8 cellular contexts compared by ENCODE assay signal in genomic region chr16:89922884-89923639, GRCh38. TPM values are rescaled to one million over a fixed set of nuclear protein-coding genes. Genes with fewer than 3 reads are reported as not detected.
DNase-seq lines count a peak whose midpoint lies in the region; ATAC-seq, FAIRE-seq and TF ChIP-seq lines count a peak whose summit lies in the region.

TSS of gene TUBB3 (plus strand) at chr16:89923342. CDS start at chr16:89923402, 60 bp downstream.

- no peaks in the 10 kb centered on the region for H3K36me3 ChIP-seq in HAP-1 (replicated peaks)
- H3K36me3 ChIP-seq in gastroesophageal sphincter = no peaks in the 10 kb centered on the region

- no peak for FAIRE-seq in D721Med (lab: Jason Lieb, UNC)

- no peak for TF ChIP-seq CTCF in D721Med (IDR thresholded peaks at IDR 0.05; ENCODE audit: insufficient read depth, missing control alignments)
- no peak for TF ChIP-seq CTCF in gastroesophageal sphincter (IDR thresholded peaks at IDR 0.05)
- no peak for TF ChIP-seq CTCF in nephron progenitor cell (IDR thresholded peaks at IDR 0.05)

- DNase-seq in D721Med (ENCODE audit: insufficient read length, low spot score) = peak; percentile 87
- peak; percentile 76 to 90 for DNase-seq in HAP-1 (ENCODE audit: low spot score in 2 of 2)
- DNase-seq in NCI-H526 (lab: John Stamatoyannopoulos, UW) = peak; percentile 19 to 87
- DNase-seq in activated naive CD4-positive, alpha-beta T cell treated with anti-CD3 and anti-CD28 coated beads, Interleukin-2, amount 50 U/mL, for 72 hours (ENCODE audit: low spot score in 2 of 2) = peak in 1 of 2 donors; percentile 71
- peak; percentile 90 for DNase-seq in nephron progenitor cell
- DNase-seq in NCI-H510A treated with DMSO at 0.1 percent for 48 hours (lab: John Stamatoyannopoulos, UW) = no peak
- no peak for DNase-seq in effector CD4-positive, alpha-beta T cell

- no peaks in the 10 kb centered on the region for H3K27me3 Mint-ChIP-seq in nephron progenitor cell (ENCODE audit: low read depth, poor library complexity)

- H3K9me3 Mint-ChIP-seq in activated naive CD4-positive, alpha-beta T cell treated with anti-CD3 and anti-CD28 coated beads, Interleukin-2, amount 50 U/mL, for 72 hours = no peaks in the 10 kb centered on the region
- H3K9me3 Mint-ChIP-seq in nephron progenitor cell = no peaks in the 10 kb centered on the region

- 0% methylated on average over 2 of the region's 88 CpGs; no CpG with 5 or more reads in 1 of the 2 donors for WGBS in gastroesophageal sphincter (ENCODE audit: low coverage in 1 of 2), 2 donors

- peaks cover 44% of the 10 kb centered on the region for H3K4me1 Mint-ChIP-seq in nephron progenitor cell

- H3K9me3 ChIP-seq in HAP-1 (no peaks in the 10 kb centered on the region), gastroesophageal sphincter (no peaks in the 10 kb centered on the region)

- no peak for TF ChIP-seq EP300 in gastroesophageal sphincter (IDR thresholded peaks at IDR 0.05)

- peak in 1 of 2 donors; percentile 52 for TF ChIP-seq POLR2A in gastroesophageal sphincter (IDR thresholded peaks at IDR 0.05)

- H3K4me3 ChIP-seq in HAP-1 (peak within 1 kb of the TSS; percentile 61), gastroesophageal sphincter (peak within 1 kb of the TSS; percentile 40 to 59)

- in situ Hi-C loops in HAP-1 (cut with MboI; ENCODE audit: low sequenced_read_pairs) = no loop called here

- peaks cover 0 to 5% of the 10 kb centered on the region in 2 donors for H3K36me3 Mint-ChIP-seq in activated naive CD4-positive, alpha-beta T cell treated with anti-CD3 and anti-CD28 coated beads, Interleukin-2, amount 50 U/mL, for 72 hours
- no peaks in the 10 kb centered on the region for H3K36me3 Mint-ChIP-seq in nephron progenitor cell (ENCODE audit: low read depth)

- H3K27me3 ChIP-seq in HAP-1 (ENCODE audit: low read depth) (no peaks in the 10 kb centered on the region), gastroesophageal sphincter (peaks cover 99% of the 10 kb centered on the region)

- H3K4me3 Mint-ChIP-seq in nephron progenitor cell = peak within 1 kb of the TSS; percentile 94

- no peak within 1 kb of the TSS for H3K27ac Mint-ChIP-seq in activated naive CD4-positive, alpha-beta T cell treated with anti-CD3 and anti-CD28 coated beads, Interleukin-2, amount 50 U/mL, for 72 hours
- peak within 1 kb of the TSS; percentile 97 for H3K27ac Mint-ChIP-seq in nephron progenitor cell

- peak within 1 kb of the TSS; percentile 10 to 87 (median 80) for H3K27ac ChIP-seq in gastroesophageal sphincter

- H3K4me1 ChIP-seq in HAP-1 = peaks cover 30% of the 10 kb centered on the region
- peaks cover 0 to 72% (median 38%) of the 10 kb centered on the region in 3 donors for H3K4me1 ChIP-seq in gastroesophageal sphincter

- peak; percentile 25 to 65 for ATAC-seq in activated naive CD4-positive, alpha-beta T cell treated with anti-CD3 and anti-CD28 coated beads, Interleukin-2, amount 50 U/mL, for 72 hours
- peak; percentile 56 for ATAC-seq in gastroesophageal sphincter

RNA-seq across cellular contexts. Expression of gene TUBB3, which starts in this region (rescaled TPM):
- total RNA-seq in activated naive CD4-positive, alpha-beta T cell treated with anti-CD3 and anti-CD28 coated beads, Interleukin-2, amount 50 U/mL, for 72 hours = 10 to 100 TPM in 1 of 2 donors, not detected in 1; 10.2 TPM
- total RNA-seq in gastroesophageal sphincter = 10 to 100 TPM in 2 of 4 donors, 1 to 10 TPM in 2; 5.3 to 11.8 (median 9.1) TPM

Comparison
In these comparisons a context has a peak if more than half of its experiments do, and no peak if none do; other contexts are left out.
1. DNase-seq: peak in D721Med (single experiment), HAP-1 (2 of 2), NCI-H526 (2 of 2) and nephron progenitor cell (single experiment); none in NCI-H510A treated with DMSO at 0.1 percent for 48 hours (single experiment) and effector CD4-positive, alpha-beta T cell (single experiment).